Comparison of ENCODE assay signal across 1 cellular context in the genomic region with DNA sequence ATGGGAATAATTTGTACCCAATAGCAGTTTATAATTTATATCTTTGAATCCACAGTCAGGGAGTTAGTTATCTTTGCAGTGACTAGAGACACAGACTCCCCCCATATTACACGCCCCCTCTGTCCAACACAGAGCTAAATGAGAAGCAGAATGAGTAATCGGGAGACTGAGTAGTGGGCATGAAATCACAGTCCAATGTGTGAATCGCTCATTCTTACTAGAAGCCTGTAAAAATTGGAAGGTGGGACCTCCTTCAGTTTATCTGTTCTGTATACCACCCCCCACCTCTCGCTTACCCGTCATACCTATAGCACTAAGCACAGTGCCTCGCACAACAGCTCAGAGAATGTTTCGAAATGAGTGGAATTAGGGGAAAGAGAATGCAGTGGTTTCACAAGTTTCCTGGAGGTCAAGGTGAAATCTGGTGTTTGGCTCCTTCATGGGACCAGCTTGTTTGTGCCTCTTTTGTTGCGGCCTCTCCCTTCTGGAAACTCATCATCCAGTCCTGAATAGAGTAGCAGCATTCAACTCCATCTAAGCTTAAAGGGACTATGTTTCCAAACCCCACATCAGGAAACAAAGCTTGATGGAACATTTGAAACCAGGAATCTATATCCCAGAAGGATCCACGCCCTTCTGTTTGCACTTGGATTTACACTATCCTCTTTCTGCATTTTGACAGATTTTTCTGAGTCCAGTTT.
A peak's percentile ranks its signal among the peaks of the same experiment; 100 is the strongest.
TF ChIP-seq lines count a peak whose summit lies in the region.

No MANE protein-coding gene starts in this region.

TF ChIP-seq in K562, 482 proteins besides CTCF, POLR2A, EP300 and RAD21 (continued from another document and continues in another):
- TF ChIP-seq, protein P1, sequence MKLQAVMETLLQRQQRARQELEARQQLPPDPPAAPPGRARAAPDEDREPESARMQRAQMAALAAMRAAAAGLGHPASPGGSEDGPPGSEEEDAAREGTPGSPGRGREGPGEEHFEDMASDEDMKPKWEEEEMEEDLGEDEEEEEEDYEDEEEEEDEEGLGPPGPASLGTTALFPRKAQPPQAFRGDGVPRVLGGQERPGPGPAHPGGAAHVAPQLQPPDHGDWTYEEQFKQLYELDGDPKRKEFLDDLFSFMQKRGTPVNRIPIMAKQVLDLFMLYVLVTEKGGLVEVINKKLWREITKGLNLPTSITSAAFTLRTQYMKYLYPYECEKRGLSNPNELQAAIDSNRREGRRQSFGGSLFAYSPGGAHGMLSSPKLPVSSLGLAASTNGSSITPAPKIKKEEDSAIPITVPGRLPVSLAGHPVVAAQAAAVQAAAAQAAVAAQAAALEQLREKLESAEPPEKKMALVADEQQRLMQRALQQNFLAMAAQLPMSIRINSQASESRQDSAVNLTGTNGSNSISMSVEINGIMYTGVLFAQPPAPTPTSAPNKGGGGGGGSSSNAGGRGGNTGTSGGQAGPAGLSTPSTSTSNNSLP (IDR thresholded peaks at IDR 0.05; ENCODE audit: borderline replicate concordance, low read depth, low read length), result no peak
- no peak for TF ChIP-seq ARID2 (IDR thresholded peaks at IDR 0.05)
- TF ChIP-seq SPI1 (IDR thresholded peaks at IDR 0.05; ENCODE audit: borderline replicate concordance, low read depth, low read length), result no peak
- no peak for TF ChIP-seq ZBTB49 (CRISPR knock-in tag; IDR thresholded peaks at IDR 0.05; ENCODE audit: borderline replicate concordance)
- peak; percentile 71 for TF ChIP-seq DMBX1 (CRISPR knock-in tag; IDR thresholded peaks at IDR 0.05; ENCODE audit: borderline replicate concordance)
- no peak for TF ChIP-seq ZBTB8A (IDR thresholded peaks at IDR 0.05; ENCODE audit: partially characterized antibody)
- TF ChIP-seq ZNF280B (CRISPR knock-in tag; IDR thresholded peaks at IDR 0.05), result no peak
- no peak for TF ChIP-seq ZBTB34 (CRISPR knock-in tag; IDR thresholded peaks at IDR 0.05)
- TF ChIP-seq ZNF212 (CRISPR knock-in tag; IDR thresholded peaks at IDR 0.05), result no peak
- no peak for TF ChIP-seq STAT5B (CRISPR knock-in tag; IDR thresholded peaks at IDR 0.05)
- no peak for TF ChIP-seq MGA (IDR thresholded peaks at IDR 0.05)
- TF ChIP-seq TCF3 (CRISPR knock-in tag; IDR thresholded peaks at IDR 0.05), result no peak
- no peak for TF ChIP-seq NEUROD1 (IDR thresholded peaks at IDR 0.05; ENCODE audit: borderline replicate concordance, low read depth, low read length, partially characterized antibody)
- TF ChIP-seq NCOA2 (IDR thresholded peaks at IDR 0.05; ENCODE audit: partially characterized antibody in 2 of 2), result no peak
- no peak for TF ChIP-seq FOXP4 (CRISPR knock-in tag; IDR thresholded peaks at IDR 0.05; ENCODE audit: borderline replicate concordance)
- TF ChIP-seq CAMTA2 (CRISPR knock-in tag; conservative IDR thresholded peaks at IDR 0.05), result no peak
- TF ChIP-seq GATA2 (CRISPR knock-in tag; IDR thresholded peaks at IDR 0.05), result 0 out of 2 replicates have a peak, but pooled peaks have one; percentile 1
- TF ChIP-seq ZNF583 (CRISPR knock-in tag; IDR thresholded peaks at IDR 0.05), result peak; percentile 54; the same call in 1 of the 2 replicates
- TF ChIP-seq, protein P2, sequence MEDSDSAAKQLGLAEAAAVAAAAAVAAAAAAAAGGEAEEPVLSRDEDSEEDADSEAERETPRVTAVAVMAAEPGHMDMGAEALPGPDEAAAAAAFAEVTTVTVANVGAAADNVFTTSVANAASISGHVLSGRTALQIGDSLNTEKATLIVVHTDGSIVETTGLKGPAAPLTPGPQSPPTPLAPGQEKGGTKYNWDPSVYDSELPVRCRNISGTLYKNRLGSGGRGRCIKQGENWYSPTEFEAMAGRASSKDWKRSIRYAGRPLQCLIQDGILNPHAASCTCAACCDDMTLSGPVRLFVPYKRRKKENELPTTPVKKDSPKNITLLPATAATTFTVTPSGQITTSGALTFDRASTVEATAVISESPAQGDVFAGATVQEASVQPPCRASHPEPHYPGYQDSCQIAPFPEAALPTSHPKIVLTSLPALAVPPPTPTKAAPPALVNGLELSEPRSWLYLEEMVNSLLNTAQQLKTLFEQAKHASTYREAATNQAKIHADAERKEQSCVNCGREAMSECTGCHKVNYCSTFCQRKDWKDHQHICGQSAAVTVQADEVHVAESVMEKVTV (CRISPR knock-in tag; IDR thresholded peaks at IDR 0.05), result no peak
- TF ChIP-seq ZNF165 (CRISPR knock-in tag; IDR thresholded peaks at IDR 0.05; ENCODE audit: borderline replicate concordance), result no peak
- no peak for TF ChIP-seq ETV6 (IDR thresholded peaks at IDR 0.05; ENCODE audit: borderline replicate concordance in 1 of 2, low read depth in 2 of 2, low read length in 1 of 2)
- TF ChIP-seq ETV6 (CRISPR knock-in tag; IDR thresholded peaks at IDR 0.05; ENCODE audit: borderline replicate concordance), result no peak
- TF ChIP-seq SIN3B (IDR thresholded peaks at IDR 0.05; ENCODE audit: low read depth), result no peak
- no peak for TF ChIP-seq ARID3B (CRISPR knock-in tag; IDR thresholded peaks at IDR 0.05; ENCODE audit: borderline replicate concordance)
- 0 out of 2 replicates have a peak, but pooled peaks have one; percentile 7 for TF ChIP-seq MEF2D (tag; conservative IDR thresholded peaks at IDR 0.05; ENCODE audit: low read depth)
